ENCODE assay signal across 1 cellular context in genomic region chr10:50623299-50624153, GRCh38.
TF ChIP-seq lines count a peak whose summit lies in the region.

TSS of gene SGMS1 (minus strand) at chr10:50623956. CDS start at chr10:50344114, 279,842 bp downstream.

TF ChIP-seq in HepG2, 621 proteins besides CTCF, POLR2A, EP300 and RAD21 (continued from another document and continues in another):
- no peak for TF ChIP-seq IRF1 (CRISPR knock-in tag; IDR thresholded peaks at IDR 0.05; ENCODE audit: low read depth)
- no peak for TF ChIP-seq EHMT2 (IDR thresholded peaks at IDR 0.05; ENCODE audit: borderline replicate concordance, low read depth, low read length)
- TF ChIP-seq ADNP (CRISPR knock-in tag; IDR thresholded peaks at IDR 0.05): no peak
- TF ChIP-seq MTF2 (CRISPR knock-in tag; IDR thresholded peaks at IDR 0.05; ENCODE audit: borderline replicate concordance): no peak; the same call in 1 of the 2 replicates
- no peak for TF ChIP-seq TFE3 (CRISPR knock-in tag; IDR thresholded peaks at IDR 0.05)
- TF ChIP-seq ZBTB2 (CRISPR knock-in tag; IDR thresholded peaks at IDR 0.05; ENCODE audit: low read depth): peak; percentile 70
- TF ChIP-seq GMEB2 (CRISPR knock-in tag; IDR thresholded peaks at IDR 0.05; ENCODE audit: low read depth): no peak
- TF ChIP-seq ZBTB39 (CRISPR knock-in tag; IDR thresholded peaks at IDR 0.05): no peak
- TF ChIP-seq BRCA1 (CRISPR knock-in tag; IDR thresholded peaks at IDR 0.05): no peak; the same call in 1 of the 2 replicates
- no peak for TF ChIP-seq NFKBIZ (CRISPR knock-in tag; IDR thresholded peaks at IDR 0.05)
- peak; percentile 18; the same call in 1 of the 2 replicates for TF ChIP-seq ZNF678 (CRISPR knock-in tag; IDR thresholded peaks at IDR 0.05)
- TF ChIP-seq, protein P1, sequence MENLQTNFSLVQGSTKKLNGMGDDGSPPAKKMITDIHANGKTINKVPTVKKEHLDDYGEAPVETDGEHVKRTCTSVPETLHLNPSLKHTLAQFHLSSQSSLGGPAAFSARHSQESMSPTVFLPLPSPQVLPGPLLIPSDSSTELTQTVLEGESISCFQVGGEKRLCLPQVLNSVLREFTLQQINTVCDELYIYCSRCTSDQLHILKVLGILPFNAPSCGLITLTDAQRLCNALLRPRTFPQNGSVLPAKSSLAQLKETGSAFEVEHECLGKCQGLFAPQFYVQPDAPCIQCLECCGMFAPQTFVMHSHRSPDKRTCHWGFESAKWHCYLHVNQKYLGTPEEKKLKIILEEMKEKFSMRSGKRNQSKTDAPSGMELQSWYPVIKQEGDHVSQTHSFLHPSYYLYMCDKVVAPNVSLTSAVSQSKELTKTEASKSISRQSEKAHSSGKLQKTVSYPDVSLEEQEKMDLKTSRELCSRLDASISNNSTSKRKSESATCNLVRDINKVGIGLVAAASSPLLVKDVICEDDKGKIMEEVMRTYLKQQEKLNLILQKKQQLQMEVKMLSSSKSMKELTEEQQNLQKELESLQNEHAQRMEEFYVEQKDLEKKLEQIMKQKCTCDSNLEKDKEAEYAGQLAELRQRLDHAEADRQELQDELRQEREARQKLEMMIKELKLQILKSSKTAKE (CRISPR knock-in tag; IDR thresholded peaks at IDR 0.05; ENCODE audit: borderline replicate concordance): peak; percentile 11; the same call in 1 of the 2 replicates
- TF ChIP-seq ZUFSP (CRISPR knock-in tag; IDR thresholded peaks at IDR 0.05; ENCODE audit: borderline replicate concordance): no peak
- TF ChIP-seq, protein P2, sequence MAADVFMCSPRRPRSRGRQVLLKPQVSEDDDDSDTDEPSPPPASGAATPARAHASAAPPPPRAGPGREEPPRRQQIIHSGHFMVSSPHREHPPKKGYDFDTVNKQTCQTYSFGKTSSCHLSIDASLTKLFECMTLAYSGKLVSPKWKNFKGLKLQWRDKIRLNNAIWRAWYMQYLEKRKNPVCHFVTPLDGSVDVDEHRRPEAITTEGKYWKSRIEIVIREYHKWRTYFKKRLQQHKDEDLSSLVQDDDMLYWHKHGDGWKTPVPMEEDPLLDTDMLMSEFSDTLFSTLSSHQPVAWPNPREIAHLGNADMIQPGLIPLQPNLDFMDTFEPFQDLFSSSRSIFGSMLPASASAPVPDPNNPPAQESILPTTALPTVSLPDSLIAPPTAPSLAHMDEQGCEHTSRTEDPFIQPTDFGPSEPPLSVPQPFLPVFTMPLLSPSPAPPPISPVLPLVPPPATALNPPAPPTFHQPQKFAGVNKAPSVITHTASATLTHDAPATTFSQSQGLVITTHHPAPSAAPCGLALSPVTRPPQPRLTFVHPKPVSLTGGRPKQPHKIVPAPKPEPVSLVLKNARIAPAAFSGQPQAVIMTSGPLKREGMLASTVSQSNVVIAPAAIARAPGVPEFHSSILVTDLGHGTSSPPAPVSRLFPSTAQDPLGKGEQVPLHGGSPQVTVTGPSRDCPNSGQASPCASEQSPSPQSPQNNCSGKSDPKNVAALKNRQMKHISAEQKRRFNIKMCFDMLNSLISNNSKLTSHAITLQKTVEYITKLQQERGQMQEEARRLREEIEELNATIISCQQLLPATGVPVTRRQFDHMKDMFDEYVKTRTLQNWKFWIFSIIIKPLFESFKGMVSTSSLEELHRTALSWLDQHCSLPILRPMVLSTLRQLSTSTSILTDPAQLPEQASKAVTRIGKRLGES (CRISPR knock-in tag; IDR thresholded peaks at IDR 0.05; ENCODE audit: borderline replicate concordance): no peak
- TF ChIP-seq SNAI1 (CRISPR knock-in tag; IDR thresholded peaks at IDR 0.05; ENCODE audit: borderline replicate concordance): 0 out of 2 replicates have a peak, but pooled peaks have one; percentile 16
- TF ChIP-seq ZNF570 (CRISPR knock-in tag; IDR thresholded peaks at IDR 0.05; ENCODE audit: borderline replicate concordance): no peak
- peak; percentile 16; the same call in 1 of the 2 replicates for TF ChIP-seq FOXC1 (CRISPR knock-in tag; IDR thresholded peaks at IDR 0.05; ENCODE audit: borderline replicate concordance)
- TF ChIP-seq AGO2 (optimal IDR thresholded peaks at IDR 0.05; ENCODE audit: low read depth, low read length): no peak
- no peak for TF ChIP-seq ZNF883 (CRISPR knock-in tag; IDR thresholded peaks at IDR 0.05; ENCODE audit: not compliant biosample characterization)
- TF ChIP-seq PHB2 (IDR thresholded peaks at IDR 0.05; ENCODE audit: partially characterized antibody): no peak
- TF ChIP-seq ZNF337 (CRISPR knock-in tag; IDR thresholded peaks at IDR 0.05; ENCODE audit: borderline replicate concordance, low read depth): no peak
- TF ChIP-seq THAP8 (CRISPR knock-in tag; IDR thresholded peaks at IDR 0.05; ENCODE audit: borderline replicate concordance): peak; percentile 90
- no peak for TF ChIP-seq CENPBD1 (CRISPR knock-in tag; IDR thresholded peaks at IDR 0.05; ENCODE audit: borderline replicate concordance, low read depth)
- no peak for TF ChIP-seq ZNF737 (CRISPR knock-in tag; IDR thresholded peaks at IDR 0.05; ENCODE audit: borderline replicate concordance)
- no peak for TF ChIP-seq PRPF4 (IDR thresholded peaks at IDR 0.05; ENCODE audit: low read depth, low read length, poor library complexity, severe bottlenecking)
- TF ChIP-seq PAX8 (CRISPR knock-in tag; IDR thresholded peaks at IDR 0.05; ENCODE audit: borderline replicate concordance): no peak
- no peak for TF ChIP-seq ZNF281 (CRISPR knock-in tag; IDR thresholded peaks at IDR 0.05; ENCODE audit: borderline replicate concordance)
- TF ChIP-seq NFE2L1 (CRISPR knock-in tag; IDR thresholded peaks at IDR 0.05; ENCODE audit: borderline replicate concordance): no peak
- no peak for TF ChIP-seq POLR2AphosphoS2 (IDR thresholded peaks at IDR 0.05; ENCODE audit: low read depth, low read length)
- TF ChIP-seq NR2F2 (IDR thresholded peaks at IDR 0.05; ENCODE audit: borderline replicate concordance, low read depth): no peak
- TF ChIP-seq ZNF792 (CRISPR knock-in tag; IDR thresholded peaks at IDR 0.05): no peak
- TF ChIP-seq ZNF207 (IDR thresholded peaks at IDR 0.05; ENCODE audit: borderline replicate concordance): no peak
- TF ChIP-seq BORCS8-MEF2B (CRISPR knock-in tag; IDR thresholded peaks at IDR 0.05): no peak
- TF ChIP-seq, protein P3, sequence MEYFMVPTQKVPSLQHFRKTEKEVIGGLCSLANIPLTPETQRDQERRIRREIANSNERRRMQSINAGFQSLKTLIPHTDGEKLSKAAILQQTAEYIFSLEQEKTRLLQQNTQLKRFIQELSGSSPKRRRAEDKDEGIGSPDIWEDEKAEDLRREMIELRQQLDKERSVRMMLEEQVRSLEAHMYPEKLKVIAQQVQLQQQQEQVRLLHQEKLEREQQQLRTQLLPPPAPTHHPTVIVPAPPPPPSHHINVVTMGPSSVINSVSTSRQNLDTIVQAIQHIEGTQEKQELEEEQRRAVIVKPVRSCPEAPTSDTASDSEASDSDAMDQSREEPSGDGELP (IDR thresholded peaks at IDR 0.05; ENCODE audit: borderline replicate concordance, low read depth): 0 out of 2 replicates have a peak, but pooled peaks have one; percentile 11
- no peak for TF ChIP-seq ETV5 (CRISPR knock-in tag; IDR thresholded peaks at IDR 0.05; ENCODE audit: borderline replicate concordance)
- TF ChIP-seq ZNF496 (CRISPR knock-in tag; IDR thresholded peaks at IDR 0.05; ENCODE audit: insufficient replicate concordance): no peak
- no peak for TF ChIP-seq ZNF567 (CRISPR knock-in tag; IDR thresholded peaks at IDR 0.05; ENCODE audit: borderline replicate concordance)
